32 cellular contexts compared by ENCODE assay signal in the genomic region with DNA sequence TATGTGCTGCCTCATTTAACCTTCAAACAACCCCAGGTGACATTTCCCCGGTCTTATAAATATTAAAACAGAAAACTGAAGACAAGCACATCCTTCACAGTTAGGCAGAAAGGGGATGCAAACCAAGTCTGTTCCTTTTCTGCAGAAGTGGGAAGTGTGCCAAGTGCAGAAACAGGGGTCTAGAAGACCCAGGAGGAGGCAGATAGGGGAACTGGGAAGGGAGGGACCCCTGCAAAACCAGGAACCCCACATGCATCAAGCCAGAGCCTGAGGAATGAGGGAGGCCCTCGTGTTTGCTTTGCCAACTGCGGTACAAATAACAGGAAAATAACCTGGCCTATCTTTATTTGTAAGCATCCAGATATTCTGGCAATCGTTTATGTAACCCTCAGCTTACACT. TPM values are rescaled to one million over a fixed set of nuclear protein-coding genes. Genes with fewer than 3 reads are reported as not detected.
DNase-seq lines count a peak whose midpoint lies in the region; ATAC-seq and TF ChIP-seq lines count a peak whose summit lies in the region.
"Had no signal": no experiment of that assay in that cellular context is flagged by ENCODE, and none has a peak within 500 bp of the region (broad histone marks: within the 10 kb centered on the region; RNA-seq: fewer than 3 reads in every experiment).

No MANE protein-coding gene starts in this region.

- 0 out of 2 replicates have a peak overlapping the region, but pooled peaks have one; percentile 71 for H2AFZ ChIP-seq in GM23248

- intact Hi-C loops in aorta (cut with DNase I) = loop anchor here in 1 of 2 donors (5.0 kb wide), 1 partner anchor 1322 kb away; no protein-coding TSS in a partner anchor

- no peak for ATAC-seq in aorta (ENCODE audit: low FRiP score)
- ATAC-seq: body of pancreas; effector memory CD8-positive, alpha-beta T cell; natural killer cell treated with Interleukin-12 subunit alpha and Interleukin-12 subunit beta and Interleukin-15 and Interleukin-18, amount 100 ng/mL, for 72 hours; PC-3 had no signal

- H3K27ac Mint-ChIP-seq in endodermal cell = no peak overlapping the region
- H3K27ac Mint-ChIP-seq: activated CD4-positive, alpha-beta T cell treated with anti-CD3 and anti-CD28 coated beads, Interleukin-2, amount 10 ng/mL, durations not matched to agents 24 days and 14 days; effector memory CD8-positive, alpha-beta T cell; immature natural killer cell; natural killer cell treated with Interleukin-12 subunit alpha and Interleukin-12 subunit beta and Interleukin-15 and Interleukin-18, amount 100 ng/mL, for 72 hours had no signal

- H3K27ac ChIP-seq in BLaER1 (peak overlapping the region; percentile 15; the same call in 1 of the 2 replicates), GM23248 (no peak overlapping the region), endodermal cell (ENCODE audit: low read depth, low read length) (no peak overlapping the region), aorta (ENCODE audit: low read depth in 1 of 2, low read length in 2 of 2) (no peak overlapping the region)
- H3K27ac ChIP-seq: WERI-Rb-1 had no signal

- H3K4me1 Mint-ChIP-seq in endodermal cell = peaks cover 27% of the 10 kb centered on the region
- H3K4me1 Mint-ChIP-seq: activated CD4-positive, alpha-beta T cell treated with anti-CD3 and anti-CD28 coated beads, Interleukin-2, amount 10 ng/mL, durations not matched to agents 24 days and 14 days; CD4-positive, CD25-positive, alpha-beta regulatory T cell; immature natural killer cell had no signal

- H3K4me2 ChIP-seq in BLaER1 (peak overlapping the region; percentile 97), GM23248 (ENCODE audit: unreplicated experiment) (no peak overlapping the region)

- peaks cover 4% of the 10 kb centered on the region for H3K36me3 Mint-ChIP-seq in endodermal cell (ENCODE audit: low read depth)
- H3K36me3 Mint-ChIP-seq: CD4-positive, CD25-positive, alpha-beta regulatory T cell; immature natural killer cell; natural killer cell treated with Interleukin-12 subunit alpha and Interleukin-12 subunit beta and Interleukin-15 and Interleukin-18, amount 100 ng/mL, for 72 hours had no signal

- no peaks in the 10 kb centered on the region for H3K27me3 Mint-ChIP-seq in endodermal cell (ENCODE audit: insufficient read depth)
- H3K27me3 Mint-ChIP-seq: CD4-positive, CD25-positive, alpha-beta regulatory T cell had no signal

- H3K27me3 ChIP-seq in BLaER1 (no peaks in the 10 kb centered on the region), GM23248 (replicated peaks; ENCODE audit: insufficient read depth) (no peaks in the 10 kb centered on the region), endodermal cell (ENCODE audit: control insufficient read depth, insufficient read depth, low read length, poor library complexity, severe bottlenecking) (no peaks in the 10 kb centered on the region), aorta (ENCODE audit: control insufficient read depth in 1 of 2, insufficient read depth in 2 of 2, low read length in 1 of 2) (no peaks in the 10 kb centered on the region)
- H3K27me3 ChIP-seq: body of pancreas, left lung had no signal

- H3K4me1 ChIP-seq in BLaER1 (peaks cover 42% of the 10 kb centered on the region), GM23248 (ENCODE audit: insufficient read depth) (no peaks in the 10 kb centered on the region; the same call in 1 of the 2 replicates), endodermal cell (ENCODE audit: control insufficient read depth, insufficient read depth, low read length) (peaks cover 12% of the 10 kb centered on the region), aorta (ENCODE audit: control insufficient read depth in 1 of 2, insufficient read depth in 2 of 2, low read length in 2 of 2) (no peaks in the 10 kb centered on the region)

- WGBS in GM23248 (ENCODE audit: low coverage in 1 of 2, low lambda C conversion rate in 2 of 2, missing lambda C conversion rate in 2 of 2), 2 experiments = 35 to 41% methylated on average over 4 of the region's 4 CpGs
- WGBS in endodermal cell (ENCODE audit: insufficient coverage in 1 of 2, insufficient read length in 1 of 2), 2 experiments = 88 to 100% methylated on average over 2 to 4 of the region's 4 CpGs
- WGBS in aorta, 2 donors = 77 to 86% methylated on average over 4 of the region's 4 CpGs

- in situ Hi-C loops in GM23248 (cut with MboI) = no loop called here

- no peaks in the 10 kb centered on the region for H3K9me3 ChIP-seq in BLaER1
- no peaks in the 10 kb centered on the region for H3K9me3 ChIP-seq in GM23248 (ENCODE audit: low read depth)
- H3K9me3 ChIP-seq in endodermal cell (ENCODE audit: control insufficient read depth, low read length) = no peaks in the 10 kb centered on the region
- H3K9me3 ChIP-seq in aorta (ENCODE audit: control insufficient read depth, low read length) = no peaks in the 10 kb centered on the region
- H3K9me3 ChIP-seq: body of pancreas, left lung had no signal

- H3K36me3 ChIP-seq in BLaER1 (no peaks in the 10 kb centered on the region), GM23248 (ENCODE audit: low read depth) (no peaks in the 10 kb centered on the region), endodermal cell (ENCODE audit: control insufficient read depth, insufficient read depth, low read length) (no peaks in the 10 kb centered on the region), aorta (ENCODE audit: control insufficient read depth in 1 of 2, insufficient read depth in 2 of 2, low read length in 1 of 2) (no peaks in the 10 kb centered on the region)
- H3K36me3 ChIP-seq: left lung, WERI-Rb-1 had no signal

- no peaks in the 10 kb centered on the region for H3K79me2 ChIP-seq in GM23248 (ENCODE audit: insufficient read depth)

- DNase-seq in GM23248 (no peak), endodermal cell (peak; percentile 7), pons (ENCODE audit: low spot score) (peak; percentile 44), NCI-H1436 treated with DMSO at 0.1 percent for 48 hours (lab: John Stamatoyannopoulos, UW) (no peak), GM19240 (ENCODE audit: insufficient read length, low spot score) (no peak), aorta (no peak)
- DNase-seq in central memory CD4-positive, alpha-beta T cell = no peak
- DNase-seq: activated CD4-positive, alpha-beta T cell treated with anti-CD3 and anti-CD28 coated beads, Interleukin-2, amount 10 ng/mL, durations not matched to agents 24 days and 14 days; activated gamma-delta T cell; activated T-cell treated with anti-CD3 and anti-CD28 coated beads, Interleukin-2, amount 50 U/mL, for 1 hour; body of pancreas; CD4-positive, CD25-positive, alpha-beta regulatory T cell; effector memory CD8-positive, alpha-beta T cell; foreskin melanocyte; immature natural killer cell; left lung; NCI-H1092; NCI-H187; NCI-H524; NK-92 treated with Interleukin-12 subunit alpha and Interleukin-12 subunit beta, amount 100 ng/mL, for 24 hours; PC-3; retina; SHP77; WERI-Rb-1 had no signal

- H3K9me2 ChIP-seq in GM23248 (ENCODE audit: insufficient read depth) = no peaks in the 10 kb centered on the region

- H4K20me1 ChIP-seq in BLaER1 (no peaks in the 10 kb centered on the region), GM23248 (ENCODE audit: insufficient read depth) (no peaks in the 10 kb centered on the region)

- no peaks in the 10 kb centered on the region for H3K9me3 Mint-ChIP-seq in endodermal cell
- H3K9me3 Mint-ChIP-seq: activated CD4-positive, alpha-beta T cell treated with anti-CD3 and anti-CD28 coated beads, Interleukin-2, amount 10 ng/mL, durations not matched to agents 24 days and 14 days; CD4-positive, CD25-positive, alpha-beta regulatory T cell; effector memory CD8-positive, alpha-beta T cell; natural killer cell treated with Interleukin-12 subunit alpha and Interleukin-12 subunit beta and Interleukin-15 and Interleukin-18, amount 100 ng/mL, for 72 hours had no signal

- H3K4me3 Mint-ChIP-seq in endodermal cell = no peak overlapping the region
- H3K4me3 Mint-ChIP-seq: activated CD4-positive, alpha-beta T cell treated with anti-CD3 and anti-CD28 coated beads, Interleukin-2, amount 10 ng/mL, durations not matched to agents 24 days and 14 days; CD4-positive, CD25-positive, alpha-beta regulatory T cell; effector memory CD8-positive, alpha-beta T cell; immature natural killer cell; natural killer cell treated with Interleukin-12 subunit alpha and Interleukin-12 subunit beta and Interleukin-15 and Interleukin-18, amount 100 ng/mL, for 72 hours had no signal

- no peak for TF ChIP-seq CTCF in endodermal cell (conservative IDR thresholded peaks at IDR 0.05)

- H3K4me3 ChIP-seq in BLaER1 (no peak overlapping the region), GM23248 (no peak overlapping the region), endodermal cell (ENCODE audit: low read length) (no peak overlapping the region), aorta (ENCODE audit: low read length in 2 of 2) (no peak overlapping the region)
- H3K4me3 ChIP-seq: body of pancreas, left lung had no signal

- no peaks in the 10 kb centered on the region for H3F3A ChIP-seq in GM23248 (ENCODE audit: insufficient read depth)

- H3K9ac ChIP-seq in BLaER1 = peak overlapping the region; percentile 54; the same call in 1 of the 2 replicates
- H3K9ac ChIP-seq in GM23248 = no peak overlapping the region
- no peak overlapping the region for H3K9ac ChIP-seq in endodermal cell (ENCODE audit: extremely low read depth, low read length, poor library complexity, severe bottlenecking)

RNA-seq across cellular contexts. Expression of gene CST3, which starts 17.0 kb away (rescaled TPM):
- 396 and 478 TPM in 2 replicates for total RNA-seq in GM23248 (2014; rRNA removed; shearing (Covaris generic))
- polyA plus RNA-seq in GM23248 (2016; fragmentation: Nextera tagmentation; extraction: Ambion mirVana) (782 and 784 TPM in 2 replicates), aorta (1,000 to 10,000 TPM in 1 of 2 donors, 100 to 1,000 TPM in 1; 584 to 1,561 TPM)
- total RNA-seq in endodermal cell (100 to 1,000 TPM; 131 to 177 TPM), aorta (1,000 to 10,000 TPM in 1 of 2 donors, 100 to 1,000 TPM in 1; 837 to 1,105 TPM)
- 161 TPM for polyA plus RNA-seq in endodermal cell (2013, experiment 1 of 2)
- 145 TPM for polyA plus RNA-seq in endodermal cell (2013, experiment 2 of 2)

RNA-seq across cellular contexts. Expression of gene CST4, which starts 34.1 kb away (rescaled TPM):
- not detected in 2 replicates for total RNA-seq in GM23248 (2014; rRNA removed; shearing (Covaris generic))
- polyA plus RNA-seq in GM23248 (2016; fragmentation: Nextera tagmentation; extraction: Ambion mirVana) (not detected in 2 replicates), aorta (not detected)
- total RNA-seq in endodermal cell (1 to 10 TPM; 2.0 to 2.3 TPM), aorta (not detected)
- 0.68 TPM for polyA plus RNA-seq in endodermal cell (2013, experiment 1 of 2)
- polyA plus RNA-seq in endodermal cell (2013, experiment 2 of 2) = 0.54 TPM
- total RNA-seq: activated CD4-positive, alpha-beta T cell treated with anti-CD3 and anti-CD28 coated beads, Interleukin-2, amount 10 ng/mL, durations not matched to agents 24 days and 14 days; activated CD8-positive, alpha-beta memory T cell treated with anti-CD3 and anti-CD28 coated beads for 36 hours; body of pancreas; CD4-positive, CD25-positive, alpha-beta regulatory T cell; H1; left lung; mononuclear cell; natural killer cell treated with Interleukin-12 subunit alpha and Interleukin-12 subunit beta and Interleukin-15 and Interleukin-18, amount 100 ng/mL, for 72 hours; osteoblast; urinary bladder had no signal
- polyA plus RNA-seq: CD4-positive, CD25-positive, alpha-beta regulatory T cell; esophagus; H1; immature natural killer cell; urinary bladder had no signal

RNA-seq across cellular contexts. Expression of gene CST9, which starts 49.0 kb away (rescaled TPM):
- not detected in 2 replicates for total RNA-seq in GM23248 (2014; rRNA removed; shearing (Covaris generic))
- polyA plus RNA-seq in GM23248 (2016; fragmentation: Nextera tagmentation; extraction: Ambion mirVana) = not detected in 2 replicates
- total RNA-seq in endodermal cell = not detected
- polyA plus RNA-seq in endodermal cell (2013, experiment 1 of 2) = not detected
- not detected for polyA plus RNA-seq in endodermal cell (2013, experiment 2 of 2)
- not detected for total RNA-seq in aorta
- not detected for polyA plus RNA-seq in aorta
- total RNA-seq: activated CD4-positive, alpha-beta T cell treated with anti-CD3 and anti-CD28 coated beads, Interleukin-2, amount 10 ng/mL, durations not matched to agents 24 days and 14 days; activated CD8-positive, alpha-beta memory T cell treated with anti-CD3 and anti-CD28 coated beads for 36 hours; CD4-positive, CD25-positive, alpha-beta regulatory T cell; left lung; mononuclear cell; natural killer cell treated with Interleukin-12 subunit alpha and Interleukin-12 subunit beta and Interleukin-15 and Interleukin-18, amount 100 ng/mL, for 72 hours; osteoblast; PC-3; urinary bladder had no signal
- polyA plus RNA-seq: CD4-positive, CD25-positive, alpha-beta regulatory T cell; immature natural killer cell; urinary bladder had no signal

Comparison
In these comparisons a context has a peak if more than half of its experiments do, and no peak if none do; other contexts are left out.
1. DNase-seq: peak in endodermal cell (single experiment) and pons (single experiment); none in GM23248 (single experiment), NCI-H1436 treated with DMSO at 0.1 percent for 48 hours (single experiment), GM19240 (single experiment), central memory CD4-positive, alpha-beta T cell (single experiment) and aorta (0 of 2).